Comparison of ENCODE assay signal across 14 cellular contexts in the genomic region with DNA sequence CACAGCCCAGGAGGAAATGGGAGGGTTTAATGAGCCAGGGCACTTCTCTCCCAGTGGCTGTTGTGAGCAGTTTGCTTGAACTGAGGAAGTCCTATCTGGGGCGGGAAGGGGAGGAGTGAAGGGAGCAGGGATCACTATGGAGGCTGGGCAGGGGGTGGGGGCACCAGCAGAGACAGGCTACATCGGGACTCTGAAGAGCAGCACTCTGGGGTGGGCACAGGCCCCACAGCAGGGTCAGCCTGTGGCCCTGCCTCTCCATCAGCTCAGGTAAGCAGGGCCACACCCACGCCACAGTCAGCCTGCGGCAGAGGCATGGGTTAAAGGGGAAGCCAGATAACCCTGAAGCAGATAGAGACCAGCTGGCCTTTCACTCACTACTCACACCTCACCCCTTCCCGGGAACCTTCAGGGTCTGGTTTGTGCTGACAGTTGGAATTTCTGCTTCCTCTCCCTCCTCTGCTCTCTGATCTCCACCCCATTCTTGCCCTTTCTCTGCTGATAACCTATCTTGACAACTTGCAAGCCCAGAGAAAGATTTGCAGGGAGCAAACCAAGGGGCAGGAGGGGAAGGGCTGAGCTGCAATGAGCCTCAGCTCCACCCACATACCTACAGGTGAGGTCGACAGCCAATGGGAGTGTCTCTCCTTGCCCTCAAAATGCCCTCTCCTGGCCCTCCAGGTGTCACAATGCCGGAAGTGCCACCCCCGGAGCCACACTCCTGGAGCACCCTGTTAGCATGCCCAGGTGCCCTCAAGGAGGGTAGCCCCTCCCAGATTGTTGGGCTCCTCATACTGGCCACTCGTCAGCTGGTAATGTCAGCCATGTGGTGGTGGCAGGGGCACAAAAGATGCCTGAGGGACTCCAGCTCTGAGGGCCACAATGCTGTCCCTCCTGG. TPM values are rescaled to one million over a fixed set of nuclear protein-coding genes. Genes with fewer than 3 reads are reported as not detected.
DNase-seq lines count a peak whose midpoint lies in the region; ATAC-seq and TF ChIP-seq lines count a peak whose summit lies in the region.
"Had no signal": no experiment of that assay in that cellular context is flagged by ENCODE, and none has a peak within 500 bp of the region (broad histone marks: within the 10 kb centered on the region; RNA-seq: fewer than 3 reads in every experiment).

No MANE protein-coding gene starts in this region.

- no peaks in the 10 kb centered on the region for H3K36me3 Mint-ChIP-seq in dendritic cell treated with granulocyte-macrophage colony-stimulating factor and Interleukin-4, amounts not matched to agents 40 ng/mL and 50 ng/mL, for 4 days (ENCODE audit: low read depth)
- no peaks in the 10 kb centered on the region for H3K36me3 Mint-ChIP-seq in activated CD8-positive, alpha-beta T cell treated with anti-CD3 and anti-CD28 coated beads for 36 hours (ENCODE audit: low read depth)

- H3K4me1 Mint-ChIP-seq in dendritic cell treated with granulocyte-macrophage colony-stimulating factor and Interleukin-4, amounts not matched to agents 40 ng/mL and 50 ng/mL, for 4 days (ENCODE audit: low read depth), result peaks cover 72% of the 10 kb centered on the region
- H3K4me1 Mint-ChIP-seq in activated CD8-positive, alpha-beta T cell treated with anti-CD3 and anti-CD28 coated beads for 36 hours (ENCODE audit: low read depth), result peaks cover 22% of the 10 kb centered on the region
- H3K4me1 Mint-ChIP-seq: activated T-helper 17 cell treated with anti-CD3 and anti-CD28 coated beads, Interleukin-2, amount 50 U/mL, for 72 hours had no signal

- ATAC-seq in GM19463 (IDR thresholded peaks at IDR 0.05; ENCODE audit: unreplicated experiment) (no peak), HG02759 (IDR thresholded peaks at IDR 0.05; ENCODE audit: unreplicated experiment) (no peak)
- ATAC-seq in activated CD8-positive, alpha-beta T cell treated with anti-CD3 and anti-CD28 coated beads for 36 hours, result no peak
- ATAC-seq: activated T-helper 17 cell treated with anti-CD3 and anti-CD28 coated beads, Interleukin-2, amount 50 U/mL, for 72 hours; GM12878; stimulated activated naive CD8-positive, alpha-beta T cell treated with anti-CD3 and anti-CD28 coated beads, Interleukin-15, Interleukin-2, amounts not matched to agents 100 U/mL and 50 U/mL, for 24 hours had no signal

- H3K4me2 ChIP-seq in Loucy (ENCODE audit: low read depth, low read length, poor library complexity, severe bottlenecking), result peak overlapping the region; percentile 61

- peak overlapping the region; percentile 98 for H3K27ac ChIP-seq in AG04450 (ENCODE audit: low read depth, low read length)

- H3K9me3 Mint-ChIP-seq in dendritic cell treated with granulocyte-macrophage colony-stimulating factor and Interleukin-4, amounts not matched to agents 40 ng/mL and 50 ng/mL, for 4 days, result no peaks in the 10 kb centered on the region
- H3K9me3 Mint-ChIP-seq in activated CD8-positive, alpha-beta T cell treated with anti-CD3 and anti-CD28 coated beads for 36 hours, result no peaks in the 10 kb centered on the region
- H3K9me3 Mint-ChIP-seq: activated T-helper 17 cell treated with anti-CD3 and anti-CD28 coated beads, Interleukin-2, amount 50 U/mL, for 72 hours had no signal

- peaks cover 56% of the 10 kb centered on the region for H3K4me1 ChIP-seq in Loucy (ENCODE audit: insufficient read depth, low read length, poor library complexity, severe bottlenecking)

- peak overlapping the region; percentile 76 for H3K9ac ChIP-seq in Loucy (ENCODE audit: low read depth, low read length, poor library complexity, severe bottlenecking)

- peak overlapping the region; percentile 92 for H3K27ac Mint-ChIP-seq in dendritic cell treated with granulocyte-macrophage colony-stimulating factor and Interleukin-4, amounts not matched to agents 40 ng/mL and 50 ng/mL, for 4 days
- H3K27ac Mint-ChIP-seq in activated CD8-positive, alpha-beta T cell treated with anti-CD3 and anti-CD28 coated beads for 36 hours, result no peak overlapping the region
- H3K27ac Mint-ChIP-seq: activated T-helper 17 cell treated with anti-CD3 and anti-CD28 coated beads, Interleukin-2, amount 50 U/mL, for 72 hours had no signal

- DNase-seq in AG04450 (ENCODE audit: low read depth, low spot score) (no peak), mesenteric fat pad (ENCODE audit: low spot score) (peak; percentile 77), NCI-H1417 treated with DMSO at 0.1 percent for 48 hours (lab: John Stamatoyannopoulos, UW) (no peak)
- DNase-seq in activated CD8-positive, alpha-beta T cell treated with anti-CD3 and anti-CD28 coated beads for 36 hours, result no peak
- DNase-seq: effector CD8-positive, alpha-beta T cell; NCI-H510A; stimulated activated naive CD8-positive, alpha-beta T cell treated with anti-CD3 and anti-CD28 coated beads, Interleukin-15, Interleukin-2, amounts not matched to agents 100 U/mL and 50 U/mL, for 24 hours; T-helper 9 cell had no signal

- H3K4me3 Mint-ChIP-seq in dendritic cell treated with granulocyte-macrophage colony-stimulating factor and Interleukin-4, amounts not matched to agents 40 ng/mL and 50 ng/mL, for 4 days, result peak overlapping the region; percentile 76
- H3K4me3 Mint-ChIP-seq in activated CD8-positive, alpha-beta T cell treated with anti-CD3 and anti-CD28 coated beads for 36 hours, result no peak overlapping the region
- H3K4me3 Mint-ChIP-seq: activated T-helper 17 cell treated with anti-CD3 and anti-CD28 coated beads, Interleukin-2, amount 50 U/mL, for 72 hours had no signal

- H3K9me3 ChIP-seq in AG04450 (ENCODE audit: control insufficient read depth, insufficient read depth, low read length), result peaks cover 8% of the 10 kb centered on the region
- H3K9me3 ChIP-seq in Loucy (ENCODE audit: insufficient read depth, low read depth, low read length), result no peaks in the 10 kb centered on the region

- no peaks in the 10 kb centered on the region for H3K9me2 ChIP-seq in Loucy (replicated peaks; ENCODE audit: low read depth, low read length)

- no peaks in the 10 kb centered on the region for H3K36me3 ChIP-seq in Loucy (ENCODE audit: insufficient read depth, low read length)

- no peaks in the 10 kb centered on the region for H3K79me2 ChIP-seq in Loucy (ENCODE audit: insufficient read depth, low read length)

- TF ChIP-seq CTCF in AG04450 (IDR thresholded peaks at IDR 0.05; ENCODE audit: low read depth, low read length) (no peak), Loucy (conservative IDR thresholded peaks at IDR 0.05; ENCODE audit: low read length) (no peak)
- TF ChIP-seq CTCF in activated CD8-positive, alpha-beta T cell treated with anti-CD3 and anti-CD28 coated beads for 36 hours (IDR thresholded peaks at IDR 0.05), result no peak

- POLR2A ChIA-PET in AG04450 (lab: Yijun Ruan, JAX), result no interaction called here
- POLR2A ChIA-PET in activated CD8-positive, alpha-beta T cell treated with anti-CD3 and anti-CD28 coated beads for 36 hours (lab: Charles Lee), result no interaction called here

- H3K4me3 ChIP-seq in AG04450 (ENCODE audit: low read depth, low read length), result no peak overlapping the region; the same call in 1 of the 2 replicates
- H3K4me3 ChIP-seq in Loucy (ENCODE audit: low read length, poor library complexity, severe bottlenecking), result no peak overlapping the region
- H3K4me3 ChIP-seq: GM12878 had no signal

- no peaks in the 10 kb centered on the region for H3K27me3 Mint-ChIP-seq in dendritic cell treated with granulocyte-macrophage colony-stimulating factor and Interleukin-4, amounts not matched to agents 40 ng/mL and 50 ng/mL, for 4 days
- H3K27me3 Mint-ChIP-seq in activated CD8-positive, alpha-beta T cell treated with anti-CD3 and anti-CD28 coated beads for 36 hours, result peaks cover 5% of the 10 kb centered on the region

- H3K27me3 ChIP-seq in AG04450 (ENCODE audit: control insufficient read depth, insufficient read depth, low read length) (no peaks in the 10 kb centered on the region), Loucy (ENCODE audit: insufficient read depth, low read length, poor library complexity, severe bottlenecking) (no peaks in the 10 kb centered on the region)

- intact Hi-C loops in dendritic cell treated with granulocyte-macrophage colony-stimulating factor and Interleukin-4, amounts not matched to agents 40 ng/mL and 50 ng/mL, for 4 days (cut with micrococcal nuclease), result no loop called here
- intact Hi-C loops in activated CD8-positive, alpha-beta T cell treated with anti-CD3 and anti-CD28 coated beads for 36 hours (cut with micrococcal nuclease), result no loop called here

- no peaks in the 10 kb centered on the region for H4K20me1 ChIP-seq in Loucy (ENCODE audit: insufficient read depth, low read length, poor library complexity, severe bottlenecking)

- H3F3A ChIP-seq in Loucy (ENCODE audit: low read depth), result peaks cover 9% of the 10 kb centered on the region; the same call in 1 of the 2 replicates

- H2AFZ ChIP-seq in Loucy (ENCODE audit: low read length), result no peak overlapping the region

- CTCF ChIA-PET in AG04450 (lab: Charles Lee), result interaction anchor here (2.0 kb wide), 1 partner anchor 10 kb away, joined by 9 read pairs; no protein-coding TSS in a partner anchor
- CTCF ChIA-PET in activated CD8-positive, alpha-beta T cell treated with anti-CD3 and anti-CD28 coated beads for 36 hours (lab: Charles Lee), result interaction anchor here (1.0 to 1.9 kb wide), 4 partner anchors 11 to 165 kb away, joined by 4 to 6 read pairs (median 5); no protein-coding TSS in a partner anchor

RNA-seq across cellular contexts. Expression of a gene that starts 3.7 kb away (rescaled TPM):
- 1.5 and 1.6 TPM in 2 replicates for polyA plus RNA-seq in AG04450 (2011; rRNA removed)
- 0.56 and 1.6 TPM in 2 replicates for polyA minus RNA-seq in AG04450 (2011; rRNA and poly(A)+ RNA removed)
- 0.32 TPM for total RNA-seq in mesenteric fat pad
- total RNA-seq in activated CD8-positive, alpha-beta T cell treated with anti-CD3 and anti-CD28 coated beads for 36 hours, result not detected
- total RNA-seq: activated T-helper 17 cell treated with anti-CD3 and anti-CD28 coated beads, Interleukin-2, amount 50 U/mL, for 72 hours had no signal
